Comparison of ENCODE assay signal across 9 cellular contexts in the genomic region with DNA sequence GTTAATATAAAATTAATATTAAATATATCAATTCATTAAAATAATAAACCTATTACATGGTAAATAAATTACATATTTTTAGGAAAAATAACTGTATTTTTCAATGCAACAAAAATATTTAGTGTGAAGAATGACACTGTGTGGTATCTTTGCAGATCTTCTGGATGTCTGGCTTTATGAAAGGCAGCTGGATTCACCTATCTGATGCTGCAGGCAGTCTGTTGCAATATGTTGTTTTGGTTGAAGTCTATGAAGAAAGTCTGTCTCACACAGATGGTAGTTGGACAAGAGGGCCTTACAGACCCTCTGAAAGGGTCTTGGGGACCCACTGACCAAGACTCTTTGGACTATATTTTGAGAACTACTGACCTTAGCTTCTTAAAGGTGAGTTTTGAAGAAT.
"Had no signal": no experiment of that assay in that cellular context is flagged by ENCODE, and none has a peak within 500 bp of the region (broad histone marks: within the 10 kb centered on the region; RNA-seq: fewer than 3 reads in every experiment).

No MANE protein-coding gene starts in this region.

- H3K27ac Mint-ChIP-seq: GM23338, H9 had no signal

- ATAC-seq: GM23338, K562 had no signal

- H3K4me3 Mint-ChIP-seq: GM23338, H9 had no signal

- DNase-seq: H9, HCEC 1CT, IMR-90 had no signal

- H3K9me3 Mint-ChIP-seq: GM23338, H9 had no signal

- H3K27ac ChIP-seq: HL-60 had no signal

- FAIRE-seq: H1, H54, HTR-8/SVneo, K562 had no signal

- H3K4me3 ChIP-seq: GM23338, K562 had no signal

- H3K4me1 Mint-ChIP-seq: GM23338 had no signal
